1 cellular context compared by ENCODE assay signal in genomic region chr6:119140471-119141165, GRCh38.
TF ChIP-seq lines count a peak whose summit lies in the region.

No MANE protein-coding gene starts in this region.

TF ChIP-seq in GM23338, 12 proteins besides CTCF, POLR2A, EP300 and RAD21 (continued from another document):
- TF ChIP-seq, protein P1, sequence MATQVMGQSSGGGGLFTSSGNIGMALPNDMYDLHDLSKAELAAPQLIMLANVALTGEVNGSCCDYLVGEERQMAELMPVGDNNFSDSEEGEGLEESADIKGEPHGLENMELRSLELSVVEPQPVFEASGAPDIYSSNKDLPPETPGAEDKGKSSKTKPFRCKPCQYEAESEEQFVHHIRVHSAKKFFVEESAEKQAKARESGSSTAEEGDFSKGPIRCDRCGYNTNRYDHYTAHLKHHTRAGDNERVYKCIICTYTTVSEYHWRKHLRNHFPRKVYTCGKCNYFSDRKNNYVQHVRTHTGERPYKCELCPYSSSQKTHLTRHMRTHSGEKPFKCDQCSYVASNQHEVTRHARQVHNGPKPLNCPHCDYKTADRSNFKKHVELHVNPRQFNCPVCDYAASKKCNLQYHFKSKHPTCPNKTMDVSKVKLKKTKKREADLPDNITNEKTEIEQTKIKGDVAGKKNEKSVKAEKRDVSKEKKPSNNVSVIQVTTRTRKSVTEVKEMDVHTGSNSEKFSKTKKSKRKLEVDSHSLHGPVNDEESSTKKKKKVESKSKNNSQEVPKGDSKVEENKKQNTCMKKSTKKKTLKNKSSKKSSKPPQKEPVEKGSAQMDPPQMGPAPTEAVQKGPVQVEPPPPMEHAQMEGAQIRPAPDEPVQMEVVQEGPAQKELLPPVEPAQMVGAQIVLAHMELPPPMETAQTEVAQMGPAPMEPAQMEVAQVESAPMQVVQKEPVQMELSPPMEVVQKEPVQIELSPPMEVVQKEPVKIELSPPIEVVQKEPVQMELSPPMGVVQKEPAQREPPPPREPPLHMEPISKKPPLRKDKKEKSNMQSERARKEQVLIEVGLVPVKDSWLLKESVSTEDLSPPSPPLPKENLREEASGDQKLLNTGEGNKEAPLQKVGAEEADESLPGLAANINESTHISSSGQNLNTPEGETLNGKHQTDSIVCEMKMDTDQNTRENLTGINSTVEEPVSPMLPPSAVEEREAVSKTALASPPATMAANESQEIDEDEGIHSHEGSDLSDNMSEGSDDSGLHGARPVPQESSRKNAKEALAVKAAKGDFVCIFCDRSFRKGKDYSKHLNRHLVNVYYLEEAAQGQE (IDR thresholded peaks at IDR 0.05; ENCODE audit: unreplicated experiment): no peak
- TF ChIP-seq EZH2phosphoT487 (IDR thresholded peaks at IDR 0.05; ENCODE audit: unreplicated experiment): no peak
- TF ChIP-seq EZH2 (IDR thresholded peaks at IDR 0.05; ENCODE audit: low read depth, unreplicated experiment): no peak
- TF ChIP-seq, protein P2, sequence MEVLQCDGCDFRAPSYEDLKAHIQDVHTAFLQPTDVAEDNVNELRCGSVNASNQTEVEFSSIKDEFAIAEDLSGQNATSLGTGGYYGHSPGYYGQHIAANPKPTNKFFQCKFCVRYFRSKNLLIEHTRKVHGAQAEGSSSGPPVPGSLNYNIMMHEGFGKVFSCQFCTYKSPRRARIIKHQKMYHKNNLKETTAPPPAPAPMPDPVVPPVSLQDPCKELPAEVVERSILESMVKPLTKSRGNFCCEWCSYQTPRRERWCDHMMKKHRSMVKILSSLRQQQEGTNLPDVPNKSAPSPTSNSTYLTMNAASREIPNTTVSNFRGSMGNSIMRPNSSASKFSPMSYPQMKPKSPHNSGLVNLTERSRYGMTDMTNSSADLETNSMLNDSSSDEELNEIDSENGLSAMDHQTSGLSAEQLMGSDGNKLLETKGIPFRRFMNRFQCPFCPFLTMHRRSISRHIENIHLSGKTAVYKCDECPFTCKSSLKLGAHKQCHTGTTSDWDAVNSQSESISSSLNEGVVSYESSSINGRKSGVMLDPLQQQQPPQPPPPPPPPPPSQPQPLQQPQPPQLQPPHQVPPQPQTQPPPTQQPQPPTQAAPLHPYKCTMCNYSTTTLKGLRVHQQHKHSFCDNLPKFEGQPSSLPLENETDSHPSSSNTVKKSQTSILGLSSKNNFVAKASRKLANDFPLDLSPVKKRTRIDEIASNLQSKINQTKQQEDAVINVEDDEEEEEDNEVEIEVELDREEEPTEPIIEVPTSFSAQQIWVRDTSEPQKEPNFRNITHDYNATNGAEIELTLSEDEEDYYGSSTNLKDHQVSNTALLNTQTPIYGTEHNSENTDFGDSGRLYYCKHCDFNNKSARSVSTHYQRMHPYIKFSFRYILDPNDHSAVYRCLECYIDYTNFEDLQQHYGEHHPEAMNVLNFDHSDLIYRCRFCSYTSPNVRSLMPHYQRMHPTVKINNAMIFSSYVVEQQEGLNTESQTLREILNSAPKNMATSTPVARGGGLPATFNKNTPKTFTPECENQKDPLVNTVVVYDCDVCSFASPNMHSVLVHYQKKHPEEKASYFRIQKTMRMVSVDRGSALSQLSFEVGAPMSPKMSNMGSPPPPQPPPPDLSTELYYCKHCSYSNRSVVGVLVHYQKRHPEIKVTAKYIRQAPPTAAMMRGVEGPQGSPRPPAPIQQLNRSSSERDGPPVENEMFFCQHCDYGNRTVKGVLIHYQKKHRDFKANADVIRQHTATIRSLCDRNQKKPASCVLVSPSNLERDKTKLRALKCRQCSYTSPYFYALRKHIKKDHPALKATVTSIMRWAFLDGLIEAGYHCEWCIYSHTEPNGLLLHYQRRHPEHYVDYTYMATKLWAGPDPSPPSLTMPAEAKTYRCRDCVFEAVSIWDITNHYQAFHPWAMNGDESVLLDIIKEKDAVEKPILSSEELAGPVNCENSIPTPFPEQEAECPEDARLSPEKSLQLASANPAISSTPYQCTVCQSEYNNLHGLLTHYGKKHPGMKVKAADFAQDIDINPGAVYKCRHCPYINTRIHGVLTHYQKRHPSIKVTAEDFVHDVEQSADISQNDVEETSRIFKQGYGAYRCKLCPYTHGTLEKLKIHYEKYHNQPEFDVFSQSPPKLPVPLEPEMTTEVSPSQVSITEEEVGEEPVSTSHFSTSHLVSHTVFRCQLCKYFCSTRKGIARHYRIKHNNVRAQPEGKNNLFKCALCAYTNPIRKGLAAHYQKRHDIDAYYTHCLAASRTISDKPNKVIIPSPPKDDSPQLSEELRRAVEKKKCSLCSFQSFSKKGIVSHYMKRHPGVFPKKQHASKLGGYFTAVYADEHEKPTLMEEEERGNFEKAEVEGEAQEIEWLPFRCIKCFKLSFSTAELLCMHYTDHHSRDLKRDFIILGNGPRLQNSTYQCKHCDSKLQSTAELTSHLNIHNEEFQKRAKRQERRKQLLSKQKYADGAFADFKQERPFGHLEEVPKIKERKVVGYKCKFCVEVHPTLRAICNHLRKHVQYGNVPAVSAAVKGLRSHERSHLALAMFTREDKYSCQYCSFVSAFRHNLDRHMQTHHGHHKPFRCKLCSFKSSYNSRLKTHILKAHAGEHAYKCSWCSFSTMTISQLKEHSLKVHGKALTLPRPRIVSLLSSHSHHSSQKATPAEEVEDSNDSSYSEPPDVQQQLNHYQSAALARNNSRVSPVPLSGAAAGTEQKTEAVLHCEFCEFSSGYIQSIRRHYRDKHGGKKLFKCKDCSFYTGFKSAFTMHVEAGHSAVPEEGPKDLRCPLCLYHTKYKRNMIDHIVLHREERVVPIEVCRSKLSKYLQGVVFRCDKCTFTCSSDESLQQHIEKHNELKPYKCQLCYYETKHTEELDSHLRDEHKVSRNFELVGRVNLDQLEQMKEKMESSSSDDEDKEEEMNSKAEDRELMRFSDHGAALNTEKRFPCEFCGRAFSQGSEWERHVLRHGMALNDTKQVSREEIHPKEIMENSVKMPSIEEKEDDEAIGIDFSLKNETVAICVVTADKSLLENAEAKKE (CRISPR knock-in tag; IDR thresholded peaks at IDR 0.05): no peak
